17 cellular contexts compared by ENCODE assay signal in genomic region chr1:89565521-89565920, GRCh38.
"Had no signal": no experiment of that assay in that cellular context is flagged by ENCODE, and none has a peak within 500 bp of the region (broad histone marks: within the 10 kb centered on the region; RNA-seq: fewer than 3 reads in every experiment).

No MANE protein-coding gene starts in this region.

- H3K4me2 ChIP-seq: smooth muscle cell had no signal

- H3K27me3 Mint-ChIP-seq: stimulated activated naive CD8-positive, alpha-beta T cell treated with anti-CD3 and anti-CD28 coated beads, Interleukin-15, amount 100 ng/mL, for 72 hours had no signal

- H3K27ac Mint-ChIP-seq: nephron; stimulated activated naive CD8-positive, alpha-beta T cell treated with anti-CD3 and anti-CD28 coated beads, Interleukin-15, amount 100 ng/mL, for 72 hours; T-helper 2 cell treated with Interferon-gamma antibody and Interleukin-4, amounts not matched to agents 5 μg/mL and 100 μg/mL, for 36 hours had no signal

- DNase-seq: activated naive CD4-positive, alpha-beta T cell treated with anti-CD3 and anti-CD28 coated beads, Interleukin-2, amount 50 U/mL, for 16 hours; activated T-cell treated with anti-CD3 and anti-CD28 coated beads for 4 hours; body of pancreas; caudate nucleus; effector CD8-positive, alpha-beta T cell; foreskin fibroblast; glutamatergic neuron; kidney glomerular epithelial cell; occipital lobe; right cardiac atrium; stimulated activated naive CD8-positive, alpha-beta T cell treated with anti-CD3 and anti-CD28 coated beads, Interleukin-15, amount 100 ng/mL, for 72 hours had no signal

- ATAC-seq: activated CD4-positive, CD25-positive, alpha-beta regulatory T cell treated with anti-CD3 and anti-CD28 coated beads, Interleukin-2, amount 50 U/mL, for 24 hours; body of pancreas; right cardiac atrium; stimulated activated naive CD8-positive, alpha-beta T cell treated with anti-CD3 and anti-CD28 coated beads, Interleukin-15, amount 100 ng/mL, for 72 hours had no signal

- H3K36me3 ChIP-seq: thoracic aorta had no signal

- H3K27ac ChIP-seq: thoracic aorta had no signal

- H3K9me3 ChIP-seq: body of pancreas, thoracic aorta had no signal

- H3K27me3 ChIP-seq: body of pancreas had no signal

- H3K4me3 Mint-ChIP-seq: nephron; stimulated activated naive CD8-positive, alpha-beta T cell treated with anti-CD3 and anti-CD28 coated beads, Interleukin-15, amount 100 ng/mL, for 72 hours; T-helper 2 cell treated with Interferon-gamma antibody and Interleukin-4, amounts not matched to agents 5 μg/mL and 100 μg/mL, for 36 hours had no signal

- H3K4me3 ChIP-seq: body of pancreas, coronary artery, smooth muscle cell, thoracic aorta had no signal
